11 cellular contexts compared by ENCODE assay signal in genomic region chr18:500230-500555, GRCh38. TPM values are rescaled to one million over a fixed set of nuclear protein-coding genes. Genes with fewer than 3 reads are reported as not detected.
DNase-seq lines count a peak whose midpoint lies in the region; ATAC-seq and TF ChIP-seq lines count a peak whose summit lies in the region.
"Had no signal": no experiment of that assay in that cellular context is flagged by ENCODE, and none has a peak within 500 bp of the region (broad histone marks: within the 10 kb centered on the region; RNA-seq: fewer than 3 reads in every experiment).

No MANE protein-coding gene starts in this region.

- peaks cover 0 to 12% of the 10 kb centered on the region in 2 donors for H3K27me3 ChIP-seq in body of pancreas
- peaks cover 64% of the 10 kb centered on the region for H3K27me3 ChIP-seq in iPS-18a (ENCODE audit: control insufficient read depth, insufficient read depth, low read length)

- H3K4me1 ChIP-seq in body of pancreas: peaks cover 21% of the 10 kb centered on the region
- H3K4me1 ChIP-seq in iPS-18a (ENCODE audit: control insufficient read depth, low read depth, low read length): peaks cover 10% of the 10 kb centered on the region

- TF ChIP-seq POLR2A in body of pancreas (IDR thresholded peaks at IDR 0.05): no peak

- H3K9me3 ChIP-seq in body of pancreas: no peaks in the 10 kb centered on the region
- H3K9me3 ChIP-seq in iPS-18a (ENCODE audit: control insufficient read depth, low read depth, low read length): no peaks in the 10 kb centered on the region

- H3K36me3 ChIP-seq in body of pancreas (replicated peaks in 1 of 2; ENCODE audit: insufficient read depth in 1 of 2, low read depth in 2 of 2): no peaks in the 10 kb centered on the region
- H3K36me3 ChIP-seq in iPS-18a (ENCODE audit: control insufficient read depth, low read depth, low read length): no peaks in the 10 kb centered on the region

- TF ChIP-seq CTCF in GM12872 (IDR thresholded peaks at IDR 0.05; ENCODE audit: insufficient read depth, low read depth, low read length) (0 out of 3 replicates have a peak, but pooled peaks have one; percentile 10), body of pancreas (IDR thresholded peaks at IDR 0.05) (no peak)

- peak overlapping the region in 1 of 2 donors; percentile 17 for H3K4me3 ChIP-seq in body of pancreas
- peak overlapping the region; percentile 67 for H3K4me3 ChIP-seq in iPS-18a (ENCODE audit: low read length)
- H3K4me3 ChIP-seq in skin epidermis: peak overlapping the region; percentile 23 to 52 (median 38)

- DNase-seq in body of pancreas (peak in 1 of 4 donors; percentile 20), cortex of kidney (lab: John Stamatoyannopoulos, UW) (no peak), iPS-NIHi7 (ENCODE audit: extremely low spot score) (no peak), NCI-H2029 (lab: John Stamatoyannopoulos, UW) (no peak)
- DNase-seq: activated CD8-positive, alpha-beta memory T cell treated with anti-CD3 and anti-CD28 coated beads, Interleukin-2, amount 50 U/mL, for 4 hours; NCI-H510A; stimulated activated CD4-positive, alpha-beta T cell treated with anti-CD3 and anti-CD28 coated beads, Interleukin-2, amount 100 ng/mL, for 48 hours had no signal

- ATAC-seq in body of pancreas (peak; percentile 11), GM18867 (IDR thresholded peaks at IDR 0.05; ENCODE audit: unreplicated experiment) (no peak)

- intact Hi-C loops in body of pancreas (cut with DNase I): no loop called here

- no peak overlapping the region for H3K9ac ChIP-seq in iPS-18a (ENCODE audit: low read length)

- H3K27ac ChIP-seq in body of pancreas: no peak overlapping the region
- H3K27ac ChIP-seq in iPS-18a (ENCODE audit: low read length): no peak overlapping the region
- peak overlapping the region in 11 of 21 experiments; percentile 1 to 72 (median 45) for H3K27ac ChIP-seq in skin epidermis

- WGBS in body of pancreas, 2 donors: 0% methylated on average over 16 to 29 of the region's 40 CpGs

RNA-seq across cellular contexts. Expression of gene COLEC12, which starts 0.3 kb away (rescaled TPM):
- total RNA-seq in body of pancreas: 1 to 10 TPM; 3.6 to 4.2 TPM

Comparison
In these comparisons a context has a peak if more than half of its experiments do, and no peak if none do; other contexts are left out.
1. H3K27ac ChIP-seq: peak in skin epidermis (11 of 21); none in body of pancreas (0 of 4) and iPS-18a (single experiment).